ENCODE assay signal across 1 cellular context in the genomic region with DNA sequence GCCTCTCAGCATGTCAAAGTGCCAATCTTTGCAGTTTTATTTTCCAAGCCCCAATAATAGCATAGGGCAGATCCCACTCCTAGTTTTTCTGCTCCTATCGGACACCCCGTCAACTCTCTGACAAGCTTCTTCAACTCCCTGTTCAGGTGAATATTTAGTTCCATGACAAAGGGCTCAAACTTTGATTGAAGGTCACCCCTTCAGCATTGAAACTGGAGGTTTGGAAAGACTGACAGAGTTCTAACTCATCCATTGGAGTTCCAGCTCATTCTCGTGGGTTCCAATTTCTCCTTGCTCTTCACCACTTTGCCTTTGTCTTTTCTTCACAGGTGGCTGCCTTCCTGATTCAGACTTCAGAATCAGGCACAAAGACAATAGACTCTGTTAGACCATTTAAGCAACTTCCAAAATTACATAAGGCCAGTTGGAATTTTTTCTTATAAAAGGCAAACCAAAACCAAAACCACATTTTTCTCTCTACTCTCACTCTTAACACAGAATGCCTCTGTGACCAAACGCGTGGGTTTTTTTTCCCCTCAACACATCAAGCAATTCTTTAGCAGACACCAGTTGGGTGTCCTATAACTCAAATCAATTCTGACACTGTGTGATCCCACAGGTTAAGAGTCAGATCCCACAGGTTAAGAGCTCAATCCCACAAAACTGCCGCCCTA.
TF ChIP-seq lines count a peak whose summit lies in the region.

No MANE protein-coding gene starts in this region.

TF ChIP-seq in GM12878, 131 proteins besides CTCF, POLR2A, EP300 and RAD21 (continued from another document):
- TF ChIP-seq ZBTB4 (CRISPR knock-in tag; IDR thresholded peaks at IDR 0.05) = no peak
- TF ChIP-seq, protein P1, sequence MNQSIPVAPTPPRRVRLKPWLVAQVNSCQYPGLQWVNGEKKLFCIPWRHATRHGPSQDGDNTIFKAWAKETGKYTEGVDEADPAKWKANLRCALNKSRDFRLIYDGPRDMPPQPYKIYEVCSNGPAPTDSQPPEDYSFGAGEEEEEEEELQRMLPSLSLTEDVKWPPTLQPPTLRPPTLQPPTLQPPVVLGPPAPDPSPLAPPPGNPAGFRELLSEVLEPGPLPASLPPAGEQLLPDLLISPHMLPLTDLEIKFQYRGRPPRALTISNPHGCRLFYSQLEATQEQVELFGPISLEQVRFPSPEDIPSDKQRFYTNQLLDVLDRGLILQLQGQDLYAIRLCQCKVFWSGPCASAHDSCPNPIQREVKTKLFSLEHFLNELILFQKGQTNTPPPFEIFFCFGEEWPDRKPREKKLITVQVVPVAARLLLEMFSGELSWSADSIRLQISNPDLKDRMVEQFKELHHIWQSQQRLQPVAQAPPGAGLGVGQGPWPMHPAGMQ (IDR thresholded peaks at IDR 0.05; ENCODE audit: borderline replicate concordance) = no peak
